Comparison of ENCODE assay signal across 9 cellular contexts in the genomic region with DNA sequence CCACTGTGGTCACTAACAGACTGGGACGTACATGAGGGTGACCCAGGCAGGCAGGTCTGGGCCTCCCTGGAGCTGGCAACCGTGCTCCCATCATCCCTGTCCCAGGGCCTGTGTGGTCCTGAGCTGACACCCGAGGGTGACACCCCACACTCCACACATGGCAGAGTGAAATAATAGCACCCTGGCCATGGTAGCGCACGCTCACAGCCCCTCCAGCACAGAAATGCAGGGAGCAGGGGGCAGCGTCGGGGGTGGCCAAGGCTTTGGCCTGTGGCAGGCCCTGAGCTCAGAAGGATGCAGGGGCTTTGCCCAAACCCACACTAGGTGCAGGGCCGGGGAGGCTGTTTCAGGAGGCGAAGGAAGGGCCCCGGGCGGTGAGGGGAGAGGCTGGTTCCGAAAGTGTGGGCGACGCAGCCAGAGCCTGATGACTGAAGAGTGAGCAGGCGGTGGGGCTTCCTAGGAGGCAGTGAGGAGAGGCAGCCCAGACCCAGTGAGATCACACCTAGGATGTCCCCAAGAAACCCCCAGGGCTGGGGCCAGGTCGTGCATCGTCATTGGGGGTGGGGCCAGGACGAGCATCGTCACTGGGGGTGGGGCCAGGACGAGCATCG. TPM values are rescaled to one million over a fixed set of nuclear protein-coding genes. Genes with fewer than 3 reads are reported as not detected.
A peak's percentile ranks its signal among the peaks of the same experiment; 100 is the strongest.
DNase-seq lines count a peak whose midpoint lies in the region; ATAC-seq and TF ChIP-seq lines count a peak whose summit lies in the region.
"Had no signal": no experiment of that assay in that cellular context is flagged by ENCODE, and none has a peak within 500 bp of the region (broad histone marks: within the 10 kb centered on the region; RNA-seq: fewer than 3 reads in every experiment).

No MANE protein-coding gene starts in this region.

- H4K8ac ChIP-seq in neuronal stem cell (ENCODE audit: low read depth, low read length), result peak overlapping the region; percentile 95

- TF ChIP-seq EP300 in suprapubic skin (IDR thresholded peaks at IDR 0.05), result no peak

- H2BK120ac ChIP-seq in neuronal stem cell (ENCODE audit: low read depth, low read length), result no peak overlapping the region

- H3K23ac ChIP-seq in neuronal stem cell (ENCODE audit: low read depth, low read length, poor library complexity), result peak overlapping the region; percentile 92

- no peaks in the 10 kb centered on the region for H3K79me1 ChIP-seq in neuronal stem cell (ENCODE audit: low read depth, low read length)

- WGBS in neuronal stem cell (ENCODE audit: extremely low coverage in 2 of 2, insufficient read length in 2 of 2, insufficient replicate concordance in 1 of 2), 2 donors, result no CpG with 5 or more reads among the region's 21 CpGs
- WGBS in suprapubic skin, result 80% methylated on average over 4 of the region's 21 CpGs

- H3K4ac ChIP-seq in neuronal stem cell (ENCODE audit: low read length), result peak overlapping the region; percentile 58

- H3K18ac ChIP-seq in neuronal stem cell (ENCODE audit: low read length), result peak overlapping the region; percentile 96

- H3K4me1 ChIP-seq in neuronal stem cell (ENCODE audit: control insufficient read depth in 2 of 2, insufficient read depth in 1 of 2, low read depth in 1 of 2, low read length in 2 of 2) (peaks cover 3 to 9% of the 10 kb centered on the region in 2 donors), suprapubic skin (peaks cover 3% of the 10 kb centered on the region)

- peak; percentile 59 for DNase-seq in D341Med (ENCODE audit: low spot score)
- DNase-seq in NCI-H446 treated with DMSO at 0.1 percent for 48 hours (lab: John Stamatoyannopoulos, UW), result peak; percentile 48
- DNase-seq in activated CD8-positive, alpha-beta memory T cell treated with anti-CD3 and anti-CD28 coated beads, Interleukin-2, amount 50 U/mL, for 48 hours, result peak; percentile 88
- DNase-seq in neuronal stem cell (ENCODE audit: low spot score), result peak; percentile 61
- peak; percentile 77 to 81 for DNase-seq in suprapubic skin (ENCODE audit: low spot score in 2 of 2)
- no peak for DNase-seq in Kasumi-1 (lab: John Stamatoyannopoulos, UW)

- no peak for TF ChIP-seq CTCF in suprapubic skin (IDR thresholded peaks at IDR 0.05)

- no peak for TF ChIP-seq POLR2A in suprapubic skin (IDR thresholded peaks at IDR 0.05)

- H3K27ac ChIP-seq in neuronal stem cell (replicated peaks; ENCODE audit: low read length), result peak overlapping the region; percentile 85
- H3K27ac ChIP-seq in suprapubic skin, result no peak overlapping the region

- peak overlapping the region; percentile 98 for H2BK15ac ChIP-seq in neuronal stem cell (ENCODE audit: low read length)

- H2BK5ac ChIP-seq in neuronal stem cell (ENCODE audit: low read length), result peak overlapping the region; percentile 89

- H3K14ac ChIP-seq in neuronal stem cell (ENCODE audit: low read length), result peak overlapping the region; percentile 95

- H3K9me3 ChIP-seq in neuronal stem cell (replicated peaks in 1 of 2; ENCODE audit: control insufficient read depth in 2 of 2, insufficient read depth in 1 of 2, low read depth in 1 of 2, low read length in 2 of 2), result no peaks in the 10 kb centered on the region
- H3K9me3 ChIP-seq in suprapubic skin, result no peaks in the 10 kb centered on the region

- H3K27me3 ChIP-seq in neuronal stem cell (ENCODE audit: control insufficient read depth in 3 of 3, insufficient read depth in 3 of 3, low read depth in 1 of 3, low read length in 3 of 3), result peaks cover 0 to 7% (median 2%) of the 10 kb centered on the region in 3 experiments
- H3K27me3 ChIP-seq in suprapubic skin, result peaks cover 31% of the 10 kb centered on the region

- peak overlapping the region; percentile 89 for H4K91ac ChIP-seq in neuronal stem cell (ENCODE audit: low read depth, low read length, poor library complexity)

- peak overlapping the region; percentile 63 for H2BK12ac ChIP-seq in neuronal stem cell (ENCODE audit: low read length)

- no peaks in the 10 kb centered on the region for H3K36me3 ChIP-seq in neuronal stem cell (replicated peaks in 1 of 2; ENCODE audit: control insufficient read depth in 2 of 2, insufficient read depth in 2 of 2, low read length in 2 of 2)
- no peaks in the 10 kb centered on the region for H3K36me3 ChIP-seq in suprapubic skin

- peak overlapping the region; percentile 51 for H3K4me2 ChIP-seq in neuronal stem cell (ENCODE audit: insufficient read depth, low read length, poor library complexity, severe bottlenecking)

- peak overlapping the region; percentile 92 for H3K9ac ChIP-seq in neuronal stem cell (ENCODE audit: low read depth, low read length, poor library complexity)

- H3K4me3 ChIP-seq in neuronal stem cell (ENCODE audit: low read length in 2 of 2) (peak overlapping the region; percentile 44 to 54), suprapubic skin (peak overlapping the region; percentile 15)

- H2AFZ ChIP-seq in neuronal stem cell (ENCODE audit: low read length), result peak overlapping the region; percentile 87

- peak overlapping the region; percentile 77 for H2AK5ac ChIP-seq in neuronal stem cell (ENCODE audit: low read depth, low read length)

- ATAC-seq in GM21825 (IDR thresholded peaks at IDR 0.05; ENCODE audit: unreplicated experiment) (peak; percentile 49), esophagus mucosa (peak; percentile 71)

RNA-seq across cellular contexts. Expression of gene OR2V2, which starts 12.9 kb away (rescaled TPM):
- total RNA-seq in esophagus mucosa (not detected), suprapubic skin (not detected)
- not detected for polyA plus RNA-seq in neuronal stem cell (2013, experiment 1 of 2)
- polyA plus RNA-seq in neuronal stem cell (2013, experiment 2 of 2), result not detected
- total RNA-seq: activated CD8-positive, alpha-beta memory T cell treated with anti-CD3 and anti-CD28 coated beads for 36 hours had no signal

RNA-seq across cellular contexts. Expression of gene OR2V1, which starts 29.3 kb away (rescaled TPM):
- not detected for total RNA-seq in esophagus mucosa
- not detected for polyA plus RNA-seq in neuronal stem cell (2013, experiment 1 of 2)
- polyA plus RNA-seq in neuronal stem cell (2013, experiment 2 of 2), result not detected
- total RNA-seq in suprapubic skin, result not detected
- total RNA-seq: activated CD8-positive, alpha-beta memory T cell treated with anti-CD3 and anti-CD28 coated beads for 36 hours had no signal

RNA-seq across cellular contexts. Expression of gene TRIM7, which starts 44.7 kb away (rescaled TPM):
- total RNA-seq in esophagus mucosa (36.9 TPM), suprapubic skin (10 to 100 TPM; 52.0 to 79.0 (median 69.4) TPM)
- 0.28 TPM for polyA plus RNA-seq in neuronal stem cell (2013, experiment 1 of 2)
- 0.28 TPM for polyA plus RNA-seq in neuronal stem cell (2013, experiment 2 of 2)

Comparison
In these comparisons a context has a peak if more than half of its experiments do, and no peak if none do; other contexts are left out.
1. DNase-seq: peak in D341Med (single experiment), NCI-H446 treated with DMSO at 0.1 percent for 48 hours (single experiment), activated CD8-positive, alpha-beta memory T cell treated with anti-CD3 and anti-CD28 coated beads, Interleukin-2, amount 50 U/mL, for 48 hours (single experiment), neuronal stem cell (single experiment) and suprapubic skin (2 of 2); none in Kasumi-1 (0 of 2).